In the genomic region with DNA sequence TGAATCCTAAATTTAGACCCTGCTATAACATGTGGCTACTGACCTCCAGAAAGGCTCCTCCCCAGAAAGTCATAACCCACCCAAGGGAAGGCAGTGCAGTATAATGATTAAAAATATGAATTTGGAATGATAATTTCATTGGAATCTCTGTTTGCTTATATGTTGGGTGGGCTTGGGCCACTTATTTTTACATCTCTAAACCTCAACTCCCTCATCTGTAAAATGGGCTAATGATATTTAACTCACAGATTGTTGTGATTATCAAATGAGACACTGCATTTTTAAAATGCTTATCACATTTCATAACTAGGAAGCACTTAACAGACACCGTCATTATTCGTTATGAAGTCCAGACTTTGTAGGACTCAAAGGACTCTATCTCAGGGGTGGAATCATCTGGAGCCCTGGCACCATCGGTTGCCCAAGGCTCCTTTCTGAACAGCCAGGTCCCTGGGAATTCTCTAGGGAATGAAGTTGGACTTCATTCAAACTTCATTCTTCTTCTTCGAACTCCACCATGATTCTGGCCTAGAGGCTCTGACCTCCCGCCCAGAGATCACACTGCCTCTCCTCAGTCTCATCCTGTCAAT, we compare ENCODE assay signal across 12 cellular contexts. TPM values are rescaled to one million over a fixed set of nuclear protein-coding genes. Genes with fewer than 3 reads are reported as not detected.
DNase-seq lines count a peak whose midpoint lies in the region; ATAC-seq and TF ChIP-seq lines count a peak whose summit lies in the region.
"Had no signal": no experiment of that assay in that cellular context is flagged by ENCODE, and none has a peak within 500 bp of the region (broad histone marks: within the 10 kb centered on the region; RNA-seq: fewer than 3 reads in every experiment).

No MANE protein-coding gene starts in this region.

- no peaks in the 10 kb centered on the region for H3K36me3 ChIP-seq in SU-DHL-6 (ENCODE audit: low read length)
- H3K36me3 ChIP-seq in left lung = no peaks in the 10 kb centered on the region
- no peaks in the 10 kb centered on the region for H3K36me3 ChIP-seq in neuronal stem cell (replicated peaks in 1 of 2; ENCODE audit: control insufficient read depth in 2 of 2, insufficient read depth in 2 of 2, low read length in 2 of 2)
- H3K36me3 ChIP-seq: Peyer's patch, tibial artery had no signal

- no peak overlapping the region for H3K18ac ChIP-seq in neuronal stem cell (ENCODE audit: low read length)

- no peak for ATAC-seq in stimulated activated naive CD8-positive, alpha-beta T cell treated with anti-CD3 and anti-CD28 coated beads, Interleukin-15, amount 100 ng/mL, for 72 hours
- ATAC-seq in stimulated activated naive CD8-positive, alpha-beta T cell treated with anti-CD3 and anti-CD28 coated beads, Interleukin-15, Interleukin-2, amounts not matched to agents 100 U/mL and 50 U/mL, for 24 hours = no peak
- ATAC-seq in left lung = no peak
- no peak for ATAC-seq in HG02852 (IDR thresholded peaks at IDR 0.05; ENCODE audit: unreplicated experiment)

- peak overlapping the region; percentile 10 to 46 for H3K4me3 Mint-ChIP-seq in stimulated activated naive CD8-positive, alpha-beta T cell treated with anti-CD3 and anti-CD28 coated beads, Interleukin-15, amount 100 ng/mL, for 72 hours

- no peak overlapping the region for H3K27ac Mint-ChIP-seq in stimulated activated naive CD8-positive, alpha-beta T cell treated with anti-CD3 and anti-CD28 coated beads, Interleukin-15, amount 100 ng/mL, for 72 hours

- H3K79me2 ChIP-seq in SU-DHL-6 (ENCODE audit: insufficient read depth, low read length) = no peaks in the 10 kb centered on the region

- H3K9ac ChIP-seq in SU-DHL-6 (ENCODE audit: low read length) = peak overlapping the region; percentile 25; the same call in 1 of the 2 replicates
- no peak overlapping the region for H3K9ac ChIP-seq in neuronal stem cell (ENCODE audit: low read depth, low read length, poor library complexity)

- peaks cover 34% of the 10 kb centered on the region for H3K4me1 Mint-ChIP-seq in stimulated activated naive CD8-positive, alpha-beta T cell treated with anti-CD3 and anti-CD28 coated beads, Interleukin-15, amount 100 ng/mL, for 72 hours

- no peaks in the 10 kb centered on the region for H3K27me3 Mint-ChIP-seq in stimulated activated naive CD8-positive, alpha-beta T cell treated with anti-CD3 and anti-CD28 coated beads, Interleukin-15, amount 100 ng/mL, for 72 hours

- H3K27ac ChIP-seq in SU-DHL-6 (ENCODE audit: low read depth, low read length) (peak overlapping the region; percentile 53), left lung (peak overlapping the region; percentile 41 to 73), neuronal stem cell (replicated peaks; ENCODE audit: low read length) (no peak overlapping the region)
- H3K27ac ChIP-seq: tibial artery had no signal

- H3K9me3 Mint-ChIP-seq in stimulated activated naive CD8-positive, alpha-beta T cell treated with anti-CD3 and anti-CD28 coated beads, Interleukin-15, amount 100 ng/mL, for 72 hours = no peaks in the 10 kb centered on the region

- H3K9me2 ChIP-seq in SU-DHL-6 (replicated peaks; ENCODE audit: insufficient read depth, low read length) = no peaks in the 10 kb centered on the region

- no peak overlapping the region for H2AK5ac ChIP-seq in neuronal stem cell (ENCODE audit: low read depth, low read length)

- H3K9me3 ChIP-seq in SU-DHL-6 (ENCODE audit: insufficient read depth, low read length) = no peaks in the 10 kb centered on the region
- no peaks in the 10 kb centered on the region for H3K9me3 ChIP-seq in left lung
- no peaks in the 10 kb centered on the region for H3K9me3 ChIP-seq in neuronal stem cell (replicated peaks in 1 of 2; ENCODE audit: control insufficient read depth in 2 of 2, insufficient read depth in 1 of 2, low read depth in 1 of 2, low read length in 2 of 2)
- H3K9me3 ChIP-seq: Peyer's patch, tibial artery had no signal

- H3K4me1 ChIP-seq in left lung = peaks cover 6 to 50% of the 10 kb centered on the region in 2 donors
- no peaks in the 10 kb centered on the region for H3K4me1 ChIP-seq in neuronal stem cell (ENCODE audit: control insufficient read depth in 2 of 2, insufficient read depth in 1 of 2, low read depth in 1 of 2, low read length in 2 of 2)

- H3K14ac ChIP-seq in neuronal stem cell (ENCODE audit: low read length) = no peak overlapping the region

- H3K4me2 ChIP-seq in SU-DHL-6 (ENCODE audit: low read depth, low read length, poor library complexity, severe bottlenecking) (peak overlapping the region; percentile 52), neuronal stem cell (ENCODE audit: insufficient read depth, low read length, poor library complexity, severe bottlenecking) (no peak overlapping the region)

- no peak overlapping the region for H2BK5ac ChIP-seq in neuronal stem cell (ENCODE audit: low read length)

- H2BK120ac ChIP-seq in neuronal stem cell (ENCODE audit: low read depth, low read length) = no peak overlapping the region

- H3F3A ChIP-seq in SU-DHL-6 (ENCODE audit: insufficient read depth) = no peaks in the 10 kb centered on the region

- WGBS in neuronal stem cell (ENCODE audit: extremely low coverage in 2 of 2, insufficient read length in 2 of 2, insufficient replicate concordance in 1 of 2), 2 donors = no CpG with 5 or more reads among the region's 5 CpGs

- H4K20me1 ChIP-seq in SU-DHL-6 (ENCODE audit: low read depth, low read length) = no peaks in the 10 kb centered on the region

- H3K4ac ChIP-seq in neuronal stem cell (ENCODE audit: low read length) = no peak overlapping the region

- H2BK12ac ChIP-seq in neuronal stem cell (ENCODE audit: low read length) = no peak overlapping the region

- H3K27me3 ChIP-seq in SU-DHL-6 (ENCODE audit: low read length) = no peaks in the 10 kb centered on the region
- no peaks in the 10 kb centered on the region for H3K27me3 ChIP-seq in left lung
- peaks cover 0 to 15% (median 0%) of the 10 kb centered on the region in 3 experiments for H3K27me3 ChIP-seq in neuronal stem cell (ENCODE audit: control insufficient read depth in 3 of 3, insufficient read depth in 3 of 3, low read depth in 1 of 3, low read length in 3 of 3)
- H3K27me3 ChIP-seq: Peyer's patch, tibial artery had no signal

- H2AFZ ChIP-seq in SU-DHL-6 (ENCODE audit: low read depth, low read length, severe bottlenecking) (peak overlapping the region; percentile 87), neuronal stem cell (ENCODE audit: low read length) (no peak overlapping the region)

- no peak overlapping the region for H2BK15ac ChIP-seq in neuronal stem cell (ENCODE audit: low read length)

- H3K4me3 ChIP-seq in SU-DHL-6 (ENCODE audit: insufficient read depth, low read length, poor library complexity, severe bottlenecking) = no peak overlapping the region
- H3K4me3 ChIP-seq in left lung = no peak overlapping the region
- no peak overlapping the region for H3K4me3 ChIP-seq in neuronal stem cell (ENCODE audit: low read length in 2 of 2)
- H3K4me3 ChIP-seq: Peyer's patch, tibial artery had no signal

- H4K91ac ChIP-seq in neuronal stem cell (ENCODE audit: low read depth, low read length, poor library complexity) = no peak overlapping the region

- TF ChIP-seq CTCF in SU-DHL-6 (IDR thresholded peaks at IDR 0.05; ENCODE audit: insufficient read depth, low read length, poor library complexity, severe bottlenecking) = no peak
- TF ChIP-seq CTCF in left lung (IDR thresholded peaks at IDR 0.05) = no peak

- H3K79me1 ChIP-seq in neuronal stem cell (ENCODE audit: low read depth, low read length) = no peaks in the 10 kb centered on the region

- DNase-seq in stimulated activated naive CD8-positive, alpha-beta T cell treated with anti-CD3 and anti-CD28 coated beads, Interleukin-15, amount 100 ng/mL, for 72 hours = no peak
- DNase-seq in stimulated activated naive CD8-positive, alpha-beta T cell treated with anti-CD3 and anti-CD28 coated beads, Interleukin-15, Interleukin-2, amounts not matched to agents 100 U/mL and 50 U/mL, for 24 hours = no peak
- DNase-seq in left lung (no peak), hepatic stellate cell (ENCODE audit: low spot score) (no peak), neuronal stem cell (ENCODE audit: low spot score) (no peak), dermis blood vessel endothelial cell (no peak)
- DNase-seq: islet precursor cell, NCI-H446, tibial artery had no signal

- intact Hi-C loops in left lung (cut with DNase I) = no loop called here

- H3K23ac ChIP-seq in neuronal stem cell (ENCODE audit: low read depth, low read length, poor library complexity) = no peak overlapping the region

- H4K8ac ChIP-seq in neuronal stem cell (ENCODE audit: low read depth, low read length) = no peak overlapping the region

RNA-seq across cellular contexts. Expression of gene RMDN2, which starts 33.1 kb away (rescaled TPM):
- total RNA-seq in left lung (10 to 100 TPM; 16.4 to 17.8 TPM), dermis blood vessel endothelial cell (3.1 and 4.3 TPM in 2 replicates)
- 1.1 TPM for polyA plus RNA-seq in neuronal stem cell (2013, experiment 1 of 2)
- polyA plus RNA-seq in neuronal stem cell (2013, experiment 2 of 2) = 1.0 TPM
